8 cellular contexts compared by ENCODE assay signal in the genomic region with DNA sequence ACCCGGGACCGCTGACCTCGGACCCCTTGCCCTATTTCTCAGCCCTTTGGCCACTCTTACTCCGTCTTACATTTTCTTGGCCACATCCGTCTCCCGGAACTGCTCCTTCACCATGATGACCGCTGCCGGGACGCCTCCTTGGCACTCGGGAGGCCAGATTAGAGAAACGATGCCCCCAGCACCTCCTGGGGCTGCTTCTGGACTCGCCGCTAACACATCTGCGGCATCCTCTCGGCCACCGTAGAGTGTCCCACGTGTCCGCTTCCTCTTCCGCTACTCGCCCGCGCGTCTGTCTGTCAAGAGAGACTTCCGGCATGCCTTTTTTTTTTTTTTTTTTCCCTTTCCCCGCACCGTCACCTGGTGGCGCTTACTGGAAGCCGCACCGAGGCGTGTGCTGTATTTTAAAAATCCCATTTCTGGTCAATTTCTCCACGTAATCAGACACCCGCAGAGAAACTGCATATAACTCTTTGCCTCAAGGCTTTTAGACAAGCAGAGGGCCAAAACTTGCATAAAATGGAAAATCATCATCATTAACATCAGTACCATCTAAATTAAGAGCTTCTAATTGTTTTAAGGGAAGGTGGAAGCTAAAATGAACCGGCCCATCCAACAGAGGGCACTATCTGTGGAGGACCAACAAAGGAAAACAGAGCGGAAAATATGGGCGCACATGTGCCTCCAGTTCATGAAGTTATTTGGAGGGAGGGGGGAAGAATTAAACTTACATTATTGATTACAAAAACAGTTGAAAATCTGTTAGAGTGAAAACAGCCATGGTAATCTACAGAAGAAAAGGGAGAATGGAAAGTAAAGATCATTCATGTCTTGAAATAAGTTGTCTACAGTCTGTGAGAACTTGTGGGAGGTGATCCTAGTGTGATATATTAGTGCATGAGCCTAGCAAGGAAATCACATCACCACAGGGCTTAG. TPM values are rescaled to one million over a fixed set of nuclear protein-coding genes. Genes with fewer than 3 reads are reported as not detected.
DNase-seq lines count a peak whose midpoint lies in the region; ATAC-seq and FAIRE-seq lines count a peak whose summit lies in the region.

A gene (minus strand): TSS at position 222 of the 933 bp plus-strand sequence. CDS start 108 bp downstream, at position 114.

- H3K4me3 ChIP-seq in BLaER1, result peak within 1 kb of the TSS; percentile 88

- intact Hi-C loops in activated CD4-positive, alpha-beta T cell treated with anti-CD3 and anti-CD28 coated beads, Interleukin-2, amount 10 ng/mL, durations not matched to agents 24 days and 14 days (cut with micrococcal nuclease), result loop anchor here (1.0 to 5.0 kb wide), 5 partner anchors 192 to 1318 kb away; a partner anchor contains a TSS

- H3K4me2 ChIP-seq in BLaER1, result peak within 1 kb of the TSS; percentile 91

- no peaks in the 10 kb centered on the region for H3K27me3 ChIP-seq in BLaER1

- H4K20me1 ChIP-seq in BLaER1, result peaks cover 22% of the 10 kb centered on the region

- FAIRE-seq in GM19239 (lab: Jason Lieb, UNC), result peak; percentile 95

- peak; percentile 75 for DNase-seq in GM19239 (ENCODE audit: insufficient read length, low spot score)
- DNase-seq in NCI-H524 treated with DMSO at 0.1 percent for 48 hours (lab: John Stamatoyannopoulos, UW), result peak; percentile 2
- DNase-seq in activated CD4-positive, alpha-beta T cell treated with anti-CD3 and anti-CD28 coated beads, Interleukin-2, amount 10 ng/mL, durations not matched to agents 24 days and 14 days, result peak; percentile 97
- peak; percentile 96 for DNase-seq in dedifferentiated amniotic fluid mesenchymal stem cell (ENCODE audit: extremely low spot score)
- peak; percentile 95 for DNase-seq in left lobe of liver (ENCODE audit: low spot score)
- DNase-seq in stimulated activated CD4-positive, alpha-beta T cell treated with anti-CD3 and anti-CD28 coated beads, Interleukin-2, amount 100 ng/mL, for 4 hours (ENCODE audit: low read depth), result peak; percentile 88

- peak; percentile 46 for ATAC-seq in HG03457 (IDR thresholded peaks at IDR 0.05; ENCODE audit: unreplicated experiment)
- peak; percentile 77 for ATAC-seq in left lobe of liver

- H3K27me3 Mint-ChIP-seq in activated CD4-positive, alpha-beta T cell treated with anti-CD3 and anti-CD28 coated beads, Interleukin-2, amount 10 ng/mL, durations not matched to agents 24 days and 14 days, result no peaks in the 10 kb centered on the region

- peak within 1 kb of the TSS; percentile 99 for H3K4me3 Mint-ChIP-seq in activated CD4-positive, alpha-beta T cell treated with anti-CD3 and anti-CD28 coated beads, Interleukin-2, amount 10 ng/mL, durations not matched to agents 24 days and 14 days

- peak within 1 kb of the TSS; percentile 95 for H3K27ac Mint-ChIP-seq in activated CD4-positive, alpha-beta T cell treated with anti-CD3 and anti-CD28 coated beads, Interleukin-2, amount 10 ng/mL, durations not matched to agents 24 days and 14 days

- H3K9me3 Mint-ChIP-seq in activated CD4-positive, alpha-beta T cell treated with anti-CD3 and anti-CD28 coated beads, Interleukin-2, amount 10 ng/mL, durations not matched to agents 24 days and 14 days, result no peaks in the 10 kb centered on the region

- peaks cover 27% of the 10 kb centered on the region for H3K4me1 ChIP-seq in BLaER1

- no peaks in the 10 kb centered on the region for H3K9me3 ChIP-seq in BLaER1

- H3K27ac ChIP-seq in BLaER1, result peak within 1 kb of the TSS; percentile 91

- peak within 1 kb of the TSS; percentile 93 for H3K9ac ChIP-seq in BLaER1

- H3K4me1 Mint-ChIP-seq in activated CD4-positive, alpha-beta T cell treated with anti-CD3 and anti-CD28 coated beads, Interleukin-2, amount 10 ng/mL, durations not matched to agents 24 days and 14 days, result peaks cover 24% of the 10 kb centered on the region

- peaks cover 34% of the 10 kb centered on the region for H3K36me3 Mint-ChIP-seq in activated CD4-positive, alpha-beta T cell treated with anti-CD3 and anti-CD28 coated beads, Interleukin-2, amount 10 ng/mL, durations not matched to agents 24 days and 14 days (ENCODE audit: low read depth)

- H3K36me3 ChIP-seq in BLaER1, result peaks cover 30% of the 10 kb centered on the region

RNA-seq across cellular contexts. Expression of the gene that starts here (rescaled TPM):
- total RNA-seq in activated CD4-positive, alpha-beta T cell treated with anti-CD3 and anti-CD28 coated beads, Interleukin-2, amount 10 ng/mL, durations not matched to agents 24 days and 14 days, result 27.8 and 28.7 TPM in 2 replicates
- 5.6 TPM for total RNA-seq in left lobe of liver

Comparison
In these comparisons a context has a peak if more than half of its experiments do, and no peak if none do; other contexts are left out.
1. Peak in every context shown above with its lines: DNase-seq, ATAC-seq, H3K4me3 ChIP-seq and H3K27ac ChIP-seq.
2. DNase-seq: peak in every context shown above with its lines; median percentile 97 in activated CD4-positive, alpha-beta T cell treated with anti-CD3 and anti-CD28 coated beads, Interleukin-2, amount 10 ng/mL, durations not matched to agents 24 days and 14 days; 96 in dedifferentiated amniotic fluid mesenchymal stem cell; 95 in left lobe of liver; 88 in stimulated activated CD4-positive, alpha-beta T cell treated with anti-CD3 and anti-CD28 coated beads, Interleukin-2, amount 100 ng/mL, for 4 hours; 75 in GM19239; 2 in NCI-H524 treated with DMSO at 0.1 percent for 48 hours.